1 cellular context compared by ENCODE assay signal in the genomic region with DNA sequence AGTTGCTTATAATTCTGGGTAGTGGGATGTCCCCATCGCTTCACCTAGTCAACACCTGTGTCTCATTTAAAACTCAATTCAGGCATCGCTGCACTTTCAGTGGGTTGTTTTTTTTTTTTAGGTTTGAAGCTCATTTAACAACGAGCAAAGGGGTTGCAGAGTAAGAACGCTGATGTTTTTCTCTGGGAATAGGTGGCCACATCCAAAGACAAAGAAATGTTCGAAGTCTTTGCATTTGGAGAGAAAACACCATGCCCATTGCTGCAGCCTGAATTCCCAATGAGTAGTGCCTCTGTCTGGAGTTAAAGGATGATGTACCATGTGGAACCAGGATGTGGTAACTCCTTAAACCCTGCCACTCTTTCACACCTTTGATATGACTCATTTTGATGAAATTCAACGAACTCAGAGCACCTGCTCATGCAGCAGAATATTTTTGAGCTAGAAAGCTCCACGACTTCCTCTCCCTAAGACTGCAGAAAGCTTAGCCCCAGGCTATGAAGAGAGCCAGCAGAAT.
TF ChIP-seq lines count a peak whose summit lies in the region.

No MANE protein-coding gene starts in this region.

TF ChIP-seq in WTC11, 78 proteins besides CTCF, POLR2A, EP300 and RAD21 (continued from another document):
- TF ChIP-seq, protein P1, sequence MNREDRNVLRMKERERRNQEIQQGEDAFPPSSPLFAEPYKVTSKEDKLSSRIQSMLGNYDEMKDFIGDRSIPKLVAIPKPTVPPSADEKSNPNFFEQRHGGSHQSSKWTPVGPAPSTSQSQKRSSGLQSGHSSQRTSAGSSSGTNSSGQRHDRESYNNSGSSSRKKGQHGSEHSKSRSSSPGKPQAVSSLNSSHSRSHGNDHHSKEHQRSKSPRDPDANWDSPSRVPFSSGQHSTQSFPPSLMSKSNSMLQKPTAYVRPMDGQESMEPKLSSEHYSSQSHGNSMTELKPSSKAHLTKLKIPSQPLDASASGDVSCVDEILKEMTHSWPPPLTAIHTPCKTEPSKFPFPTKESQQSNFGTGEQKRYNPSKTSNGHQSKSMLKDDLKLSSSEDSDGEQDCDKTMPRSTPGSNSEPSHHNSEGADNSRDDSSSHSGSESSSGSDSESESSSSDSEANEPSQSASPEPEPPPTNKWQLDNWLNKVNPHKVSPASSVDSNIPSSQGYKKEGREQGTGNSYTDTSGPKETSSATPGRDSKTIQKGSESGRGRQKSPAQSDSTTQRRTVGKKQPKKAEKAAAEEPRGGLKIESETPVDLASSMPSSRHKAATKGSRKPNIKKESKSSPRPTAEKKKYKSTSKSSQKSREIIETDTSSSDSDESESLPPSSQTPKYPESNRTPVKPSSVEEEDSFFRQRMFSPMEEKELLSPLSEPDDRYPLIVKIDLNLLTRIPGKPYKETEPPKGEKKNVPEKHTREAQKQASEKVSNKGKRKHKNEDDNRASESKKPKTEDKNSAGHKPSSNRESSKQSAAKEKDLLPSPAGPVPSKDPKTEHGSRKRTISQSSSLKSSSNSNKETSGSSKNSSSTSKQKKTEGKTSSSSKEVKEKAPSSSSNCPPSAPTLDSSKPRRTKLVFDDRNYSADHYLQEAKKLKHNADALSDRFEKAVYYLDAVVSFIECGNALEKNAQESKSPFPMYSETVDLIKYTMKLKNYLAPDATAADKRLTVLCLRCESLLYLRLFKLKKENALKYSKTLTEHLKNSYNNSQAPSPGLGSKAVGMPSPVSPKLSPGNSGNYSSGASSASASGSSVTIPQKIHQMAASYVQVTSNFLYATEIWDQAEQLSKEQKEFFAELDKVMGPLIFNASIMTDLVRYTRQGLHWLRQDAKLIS (CRISPR knock-in tag; IDR thresholded peaks at IDR 0.05; ENCODE audit: borderline replicate concordance): no peak
